16 cellular contexts compared by ENCODE assay signal in genomic region chr12:71576546-71576945, GRCh38.
"Had no signal": no experiment of that assay in that cellular context is flagged by ENCODE, and none has a peak within 500 bp of the region (broad histone marks: within the 10 kb centered on the region; RNA-seq: fewer than 3 reads in every experiment).

No MANE protein-coding gene starts in this region.

- H3K36me3 Mint-ChIP-seq: naive thymus-derived CD4-positive, alpha-beta T cell; type B pancreatic cell had no signal

- H3K4me3 ChIP-seq: cardiac muscle cell, colonic mucosa, suprapubic skin had no signal

- H3K27ac ChIP-seq: cardiac muscle cell, colonic mucosa, suprapubic skin had no signal

- H3K27me3 ChIP-seq: cardiac muscle cell, colonic mucosa, suprapubic skin had no signal

- H3K4me1 Mint-ChIP-seq: activated CD4-positive, alpha-beta T cell treated with anti-CD3 and anti-CD28 coated beads for 36 hours had no signal

- H3K27ac Mint-ChIP-seq: activated CD4-positive, alpha-beta T cell treated with anti-CD3 and anti-CD28 coated beads for 36 hours; activated CD8-positive, alpha-beta T cell treated with anti-CD3 and anti-CD28 coated beads for 36 hours; naive thymus-derived CD4-positive, alpha-beta T cell; type B pancreatic cell had no signal

- H3K36me3 ChIP-seq: cardiac muscle cell, colonic mucosa, suprapubic skin had no signal

- H3K9me3 ChIP-seq: colonic mucosa, suprapubic skin had no signal

- H3K4me1 ChIP-seq: colonic mucosa had no signal

- ATAC-seq: activated CD4-positive, alpha-beta T cell treated with anti-CD3 and anti-CD28 coated beads for 36 hours; activated CD8-positive, alpha-beta T cell treated with anti-CD3 and anti-CD28 coated beads for 36 hours; left colon; naive thymus-derived CD4-positive, alpha-beta T cell; stimulated activated naive CD8-positive, alpha-beta T cell treated with anti-CD3 and anti-CD28 coated beads, Interleukin-15, Interleukin-2, amounts not matched to agents 100 U/mL and 50 U/mL, for 24 hours had no signal

- H3K4me3 Mint-ChIP-seq: activated CD4-positive, alpha-beta T cell treated with anti-CD3 and anti-CD28 coated beads for 36 hours; activated CD8-positive, alpha-beta T cell treated with anti-CD3 and anti-CD28 coated beads for 36 hours; naive thymus-derived CD4-positive, alpha-beta T cell; type B pancreatic cell had no signal

- DNase-seq: activated CD4-positive, alpha-beta T cell treated with anti-CD3 and anti-CD28 coated beads for 36 hours; activated CD8-positive, alpha-beta memory T cell treated with anti-CD3 and anti-CD28 coated beads, Interleukin-2, amount 50 U/mL, for 48 hours; activated CD8-positive, alpha-beta T cell treated with anti-CD3 and anti-CD28 coated beads for 36 hours; activated naive CD4-positive, alpha-beta T cell; colonic mucosa; foreskin melanocyte; head of caudate nucleus; left colon; naive thymus-derived CD4-positive, alpha-beta T cell; occipital lobe; stimulated activated CD4-positive, alpha-beta T cell treated with anti-CD3 and anti-CD28 coated beads, Interleukin-4, amount 100 ng/mL, for 1 hour; stimulated activated CD8-positive, alpha-beta memory T cell treated with anti-CD3 and anti-CD28 coated beads, Interleukin-4, amount 100 ng/mL, for 48 hours; stimulated activated naive CD8-positive, alpha-beta T cell treated with anti-CD3 and anti-CD28 coated beads, Interleukin-15, Interleukin-2, amounts not matched to agents 100 U/mL and 50 U/mL, for 24 hours had no signal

- H3K27me3 Mint-ChIP-seq: type B pancreatic cell had no signal

- H3K9me3 Mint-ChIP-seq: activated CD8-positive, alpha-beta T cell treated with anti-CD3 and anti-CD28 coated beads for 36 hours; naive thymus-derived CD4-positive, alpha-beta T cell; type B pancreatic cell had no signal
